12 cellular contexts compared by ENCODE assay signal in the genomic region with DNA sequence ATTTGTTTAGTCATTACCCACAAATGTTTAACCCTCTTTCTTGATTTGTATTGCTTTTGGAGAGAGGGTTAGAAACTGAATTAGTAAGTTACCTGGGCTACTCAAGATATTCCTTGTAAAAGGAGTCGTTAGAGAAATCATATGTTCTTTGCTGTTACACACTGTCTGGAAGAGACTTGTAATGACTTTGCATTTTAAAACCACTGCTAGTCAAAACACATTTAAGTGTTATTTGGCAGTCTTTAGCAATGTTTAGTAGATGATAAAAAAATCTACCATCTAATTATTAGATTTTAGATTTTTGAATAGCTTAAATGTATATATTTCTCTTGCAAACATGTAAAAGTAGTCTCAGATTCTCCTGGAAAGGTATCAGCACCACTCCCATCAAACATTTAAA.
"Had no signal": no experiment of that assay in that cellular context is flagged by ENCODE, and none has a peak within 500 bp of the region (broad histone marks: within the 10 kb centered on the region; RNA-seq: fewer than 3 reads in every experiment).

No MANE protein-coding gene starts in this region.

- DNase-seq: activated CD4-positive, alpha-beta memory T cell treated with anti-CD3 and anti-CD28 coated beads for 36 hours; activated CD8-positive, alpha-beta memory T cell treated with anti-CD3 and anti-CD28 coated beads, Interleukin-2, amount 50 U/mL, for 4 hours; activated gamma-delta T cell treated with Interleukin-2 at 50 U/mL for 16 hours; activated naive CD8-positive, alpha-beta T cell treated with anti-CD3 and anti-CD28 coated beads for 36 hours; activated T-cell treated with anti-CD3 and anti-CD28 coated beads, Interleukin-2, amount 50 U/mL, for 72 hours; anterior cingulate cortex; dorsolateral prefrontal cortex; head of caudate nucleus; T1000 had no signal

- ATAC-seq: activated T-cell treated with anti-CD3 and anti-CD28 coated beads, Interleukin-2, amount 50 U/mL, for 72 hours; esophagus mucosa; stimulated activated effector memory CD8-positive, alpha-beta T cell treated with anti-CD3 and anti-CD28 coated beads, Interleukin-12 subunit alpha, Interleukin-12 subunit beta, amount 100 ng/mL, for 72 hours had no signal

- H3K9ac ChIP-seq: parathyroid adenoma had no signal

- H3K27me3 ChIP-seq: dorsolateral prefrontal cortex had no signal

- H3K27ac ChIP-seq: parathyroid adenoma had no signal

- H2AFZ ChIP-seq: parathyroid adenoma had no signal

- H3K79me2 ChIP-seq: parathyroid adenoma had no signal

- H3K4me1 ChIP-seq: parathyroid adenoma had no signal

- H3K4me3 ChIP-seq: dorsolateral prefrontal cortex had no signal
